In genomic region chr4:172813359-172813923, GRCh38 we compare ENCODE assay signal across 9 cellular contexts.
DNase-seq lines count a peak whose midpoint lies in the region; ATAC-seq and TF ChIP-seq lines count a peak whose summit lies in the region.
"Had no signal": no experiment of that assay in that cellular context is flagged by ENCODE, and none has a peak within 500 bp of the region (broad histone marks: within the 10 kb centered on the region; RNA-seq: fewer than 3 reads in every experiment).

No MANE protein-coding gene starts in this region.

- no peaks in the 10 kb centered on the region for H3K36me3 ChIP-seq in lower lobe of right lung

- no peaks in the 10 kb centered on the region for H3K9me3 ChIP-seq in lower lobe of right lung

- H3K27ac ChIP-seq in lower lobe of right lung, result no peak overlapping the region
- H3K27ac ChIP-seq: epithelial cell of prostate had no signal

- no peaks in the 10 kb centered on the region for H3K4me1 ChIP-seq in lower lobe of right lung

- intact Hi-C loops in lower lobe of right lung (cut with DNase I), result no loop called here

- H3K4me3 ChIP-seq in lower lobe of right lung, result no peak overlapping the region

- DNase-seq in myocyte (ENCODE audit: low read depth), result peak; percentile 49
- no peak for DNase-seq in activated CD8-positive, alpha-beta memory T cell treated with anti-CD3 and anti-CD28 coated beads, Interleukin-2, amount 50 U/mL, for 4 hours
- no peak for DNase-seq in NCI-H1092 treated with DMSO at 0.1 percent for 48 hours (lab: John Stamatoyannopoulos, UW)
- DNase-seq in lower lobe of right lung, result no peak
- DNase-seq in activated CD4-positive, alpha-beta T cell treated with anti-CD3 and anti-CD28 coated beads, Interleukin-2, amount 50 U/mL, for 4 hours, result no peak

- peak; percentile 75 for ATAC-seq in GM19023 (IDR thresholded peaks at IDR 0.05; ENCODE audit: unreplicated experiment)
- ATAC-seq in HG02571 (IDR thresholded peaks at IDR 0.05; ENCODE audit: unreplicated experiment), result peak; percentile 61
- ATAC-seq in HG03460 (IDR thresholded peaks at IDR 0.05; ENCODE audit: unreplicated experiment), result peak; percentile 85
- ATAC-seq in lower lobe of right lung, result no peak

- TF ChIP-seq CTCF in lower lobe of right lung (IDR thresholded peaks at IDR 0.05), result no peak

- H3K27me3 ChIP-seq in lower lobe of right lung (ENCODE audit: low read depth), result no peaks in the 10 kb centered on the region

Comparison
In these comparisons a context has a peak if more than half of its experiments do, and no peak if none do; other contexts are left out.
1. ATAC-seq: peak in GM19023 (single experiment), HG02571 (single experiment) and HG03460 (single experiment); none in lower lobe of right lung (0 of 2).